In the genomic region with DNA sequence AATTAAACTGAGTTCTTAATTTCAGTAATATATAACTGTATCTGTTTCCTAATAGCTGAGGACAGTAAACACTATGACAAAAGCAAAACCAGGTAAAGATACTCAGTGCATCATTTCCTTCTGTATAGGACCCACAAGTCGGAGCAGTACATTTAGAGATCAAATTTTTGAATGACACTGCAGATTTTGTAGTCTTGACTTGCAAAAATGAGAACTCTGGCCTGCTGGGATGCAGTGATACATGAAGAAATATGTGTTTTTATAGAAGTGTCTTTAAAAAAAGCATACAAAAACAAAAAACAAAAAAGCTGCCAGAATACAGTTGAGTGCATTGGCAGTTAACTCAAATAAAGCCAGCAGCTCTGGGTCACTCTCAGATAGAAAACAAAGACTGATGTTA, we compare ENCODE assay signal across 1 cellular context.
TF ChIP-seq lines count a peak whose summit lies in the region.

No MANE protein-coding gene starts in this region.

TF ChIP-seq in HepG2, 621 proteins besides CTCF, POLR2A, EP300 and RAD21:
- no peak for TF ChIP-seq NRL (CRISPR knock-in tag; IDR thresholded peaks at IDR 0.05; ENCODE audit: borderline replicate concordance)
- TF ChIP-seq AGO2 (optimal IDR thresholded peaks at IDR 0.05; ENCODE audit: low read depth, low read length): peak; percentile 3
- no peak for TF ChIP-seq MIXL1 (CRISPR knock-in tag; IDR thresholded peaks at IDR 0.05)
- TF ChIP-seq NFE2L2 (IDR thresholded peaks at IDR 0.05; ENCODE audit: low read length): peak; percentile 60; the same call in 1 of the 2 replicates
- 0 out of 4 replicates have a peak, but pooled peaks have one; percentile 4 to 10 for TF ChIP-seq MAFK (conservative IDR thresholded peaks at IDR 0.05 in 1 of 2, IDR thresholded peaks at IDR 0.05 in 1 of 2; ENCODE audit: low read length in 2 of 2)
- TF ChIP-seq, protein P1, sequence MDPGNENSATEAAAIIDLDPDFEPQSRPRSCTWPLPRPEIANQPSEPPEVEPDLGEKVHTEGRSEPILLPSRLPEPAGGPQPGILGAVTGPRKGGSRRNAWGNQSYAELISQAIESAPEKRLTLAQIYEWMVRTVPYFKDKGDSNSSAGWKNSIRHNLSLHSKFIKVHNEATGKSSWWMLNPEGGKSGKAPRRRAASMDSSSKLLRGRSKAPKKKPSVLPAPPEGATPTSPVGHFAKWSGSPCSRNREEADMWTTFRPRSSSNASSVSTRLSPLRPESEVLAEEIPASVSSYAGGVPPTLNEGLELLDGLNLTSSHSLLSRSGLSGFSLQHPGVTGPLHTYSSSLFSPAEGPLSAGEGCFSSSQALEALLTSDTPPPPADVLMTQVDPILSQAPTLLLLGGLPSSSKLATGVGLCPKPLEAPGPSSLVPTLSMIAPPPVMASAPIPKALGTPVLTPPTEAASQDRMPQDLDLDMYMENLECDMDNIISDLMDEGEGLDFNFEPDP (CRISPR knock-in tag; conservative IDR thresholded peaks at IDR 0.05): no peak
